Comparison of ENCODE assay signal across 8 cellular contexts in genomic region chr6:53171605-53172467, GRCh38. TPM values are rescaled to one million over a fixed set of nuclear protein-coding genes. Genes with fewer than 3 reads are reported as not detected.
DNase-seq lines count a peak whose midpoint lies in the region; ATAC-seq and TF ChIP-seq lines count a peak whose summit lies in the region.

No MANE protein-coding gene starts in this region.

- H3K27me3 ChIP-seq in NT2/D1 (ENCODE audit: insufficient read depth, insufficient read length), result no peaks in the 10 kb centered on the region

- in situ Hi-C loops in Caki2 (cut with HindIII; ENCODE audit: low pct_unique_long_range_greater_than_20kb, low sequenced_read_pairs), result no loop called here

- intact Hi-C loops in mucosa of descending colon (cut with DNase I, micrococcal nuclease), result loop anchor here (5.0 to 10.0 kb wide), 4 partner anchors 243 to 550 kb away; no protein-coding TSS in a partner anchor

- H3K9ac ChIP-seq in NT2/D1 (ENCODE audit: insufficient read length, low read depth), result no peak overlapping the region

- H3K9me3 ChIP-seq in NT2/D1 (ENCODE audit: insufficient read depth, low read length), result no peaks in the 10 kb centered on the region
- H3K9me3 ChIP-seq in mucosa of descending colon, result no peaks in the 10 kb centered on the region

- H3K4me1 ChIP-seq in NT2/D1 (ENCODE audit: insufficient read depth, insufficient read length) (no peaks in the 10 kb centered on the region), mucosa of descending colon (ENCODE audit: low read depth) (no peaks in the 10 kb centered on the region)

- H3K4me3 ChIP-seq in NT2/D1 (ENCODE audit: insufficient read length, low read depth), result no peak overlapping the region
- no peak overlapping the region for H3K4me3 ChIP-seq in epithelial cell of esophagus (ENCODE audit: low read length)
- no peak overlapping the region for H3K4me3 ChIP-seq in mucosa of descending colon

- DNase-seq in Caki2 (ENCODE audit: low read depth) (peak; percentile 72), GM20000 (ENCODE audit: low spot score) (peak; percentile 79), HPDE6-E6E7 (ENCODE audit: extremely low spot score) (peak; percentile 70), NT2/D1 (ENCODE audit: low read depth, low spot score) (peak; percentile 46), epithelial cell of esophagus (ENCODE audit: low read depth) (peak; percentile 78), mucosa of descending colon (peak; percentile 91 to 94 (median 94))
- DNase-seq in activated CD8-positive, alpha-beta memory T cell treated with anti-CD3 and anti-CD28 coated beads, Interleukin-2, amount 50 U/mL, for 24 hours (ENCODE audit: extremely low read depth), result peak; percentile 66
- peak; percentile 81 to 89 for DNase-seq in stimulated activated CD8-positive, alpha-beta memory T cell treated with anti-CD3 and anti-CD28 coated beads, Interleukin-7, amount 100 ng/mL, for 1 hour (ENCODE audit: low read depth in 2 of 2)

- H3K36me3 ChIP-seq in NT2/D1 (ENCODE audit: insufficient read depth, insufficient read length, low read length) (no peaks in the 10 kb centered on the region), mucosa of descending colon (ENCODE audit: low read depth) (no peaks in the 10 kb centered on the region)

- TF ChIP-seq CTCF in GM20000 (IDR thresholded peaks at IDR 0.05; ENCODE audit: extremely low read depth, missing control alignments), result peak; percentile 100
- peak; percentile 100 for TF ChIP-seq CTCF in epithelial cell of esophagus (IDR thresholded peaks at IDR 0.05; ENCODE audit: insufficient read depth, low read depth, low read length, missing control alignments)
- peak; percentile 100 for TF ChIP-seq CTCF in mucosa of descending colon (IDR thresholded peaks at IDR 0.05)

- ATAC-seq in mucosa of descending colon, result peak; percentile 100

RNA-seq across cellular contexts. Expression of gene GCM1, which starts 23.2 kb away (rescaled TPM):
- total RNA-seq in Caki2 (2014; rRNA removed; shearing (Covaris generic); ENCODE audit: low replicate concordance), result not detected in 2 replicates
- not detected for total RNA-seq in mucosa of descending colon
